19 cellular contexts compared by ENCODE assay signal in genomic region chr12:77679701-77680100, GRCh38.
DNase-seq lines count a peak whose midpoint lies in the region; ATAC-seq and TF ChIP-seq lines count a peak whose summit lies in the region.
"Had no signal": no experiment of that assay in that cellular context is flagged by ENCODE, and none has a peak within 500 bp of the region (broad histone marks: within the 10 kb centered on the region; RNA-seq: fewer than 3 reads in every experiment).

No MANE protein-coding gene starts in this region.

- H2BK120ac ChIP-seq in neuronal stem cell (ENCODE audit: low read depth, low read length), result no peak overlapping the region

- no peak overlapping the region for H2AK5ac ChIP-seq in neuronal stem cell (ENCODE audit: low read depth, low read length)

- no peak overlapping the region for H3K18ac ChIP-seq in neuronal stem cell (ENCODE audit: low read length)

- no peak overlapping the region for H3K4me3 Mint-ChIP-seq in MCF 10A (ENCODE audit: unreplicated experiment)
- H3K4me3 Mint-ChIP-seq: CD4-positive, alpha-beta memory T cell had no signal

- no peaks in the 10 kb centered on the region for H3K27me3 Mint-ChIP-seq in MCF 10A (ENCODE audit: insufficient read depth, unreplicated experiment)
- H3K27me3 Mint-ChIP-seq: CD4-positive, alpha-beta memory T cell had no signal

- no peaks in the 10 kb centered on the region for H3K27me3 ChIP-seq in BLaER1 treated with 17β-estradiol and CSF1 and Interleukin-3, amounts not matched to agents 10 nM and 100 nM
- no peaks in the 10 kb centered on the region for H3K27me3 ChIP-seq in neuronal stem cell (ENCODE audit: control insufficient read depth in 3 of 3, insufficient read depth in 3 of 3, low read depth in 1 of 3, low read length in 3 of 3)
- H3K27me3 ChIP-seq: BE2C had no signal

- H4K8ac ChIP-seq in neuronal stem cell (ENCODE audit: low read depth, low read length), result no peak overlapping the region

- no peaks in the 10 kb centered on the region for H3K36me3 Mint-ChIP-seq in MCF 10A (ENCODE audit: insufficient read depth, unreplicated experiment)
- H3K36me3 Mint-ChIP-seq: CD4-positive, alpha-beta memory T cell had no signal

- peak; percentile 89 for DNase-seq in NCI-H446 treated with DMSO at 0.1 percent for 48 hours (lab: John Stamatoyannopoulos, UW)
- peak; percentile 19 for DNase-seq in choroid plexus epithelial cell (ENCODE audit: low read depth)
- peak; percentile 8 for DNase-seq in neuronal stem cell (ENCODE audit: low spot score)
- no peak for DNase-seq in NCI-H226
- DNase-seq in MCF 10A (ENCODE audit: unreplicated experiment), result no peak
- no peak for DNase-seq in stimulated activated CD4-positive, alpha-beta T cell treated with anti-CD3 and anti-CD28 coated beads, Interleukin-15, amount 100 ng/mL, for 24 hours
- DNase-seq: BE2C; Calu3; CD4-positive, alpha-beta memory T cell; EL; GM23248; NCI-H1092; NCI-H1436 treated with DMSO at 0.1 percent for 48 hours; NCI-H2029; Right ventricle myocardium superior had no signal

- peaks cover 0 to 10% (median 5%) of the 10 kb centered on the region in 10 experiments; a peak in 7 of 20 replicates for H3K4me1 ChIP-seq in BLaER1 treated with 17β-estradiol and CSF1 and Interleukin-3, amounts not matched to agents 10 nM and 100 nM
- H3K4me1 ChIP-seq in neuronal stem cell (ENCODE audit: control insufficient read depth in 2 of 2, insufficient read depth in 1 of 2, low read depth in 1 of 2, low read length in 2 of 2), result peaks cover 0 to 2% of the 10 kb centered on the region in 2 donors
- H3K4me1 ChIP-seq: BE2C had no signal

- no peaks in the 10 kb centered on the region for H3K9me3 Mint-ChIP-seq in MCF 10A (ENCODE audit: unreplicated experiment)

- no peaks in the 10 kb centered on the region for H3K36me3 ChIP-seq in BLaER1 treated with 17β-estradiol and CSF1 and Interleukin-3, amounts not matched to agents 10 nM and 100 nM
- H3K36me3 ChIP-seq in neuronal stem cell (replicated peaks in 1 of 2; ENCODE audit: control insufficient read depth in 2 of 2, insufficient read depth in 2 of 2, low read length in 2 of 2), result no peaks in the 10 kb centered on the region
- H3K36me3 ChIP-seq: BE2C had no signal

- intact Hi-C loops in MCF 10A (cut with micrococcal nuclease), result no loop called here

- H3K14ac ChIP-seq in neuronal stem cell (ENCODE audit: low read length), result no peak overlapping the region

- no peaks in the 10 kb centered on the region for H3K79me1 ChIP-seq in neuronal stem cell (ENCODE audit: low read depth, low read length)

- no peak overlapping the region for H3K27ac Mint-ChIP-seq in MCF 10A (ENCODE audit: low read depth, unreplicated experiment)
- H3K27ac Mint-ChIP-seq: CD4-positive, alpha-beta memory T cell had no signal

- H3K4ac ChIP-seq in neuronal stem cell (ENCODE audit: low read length), result no peak overlapping the region

- no TSS peak for BruUV-seq in MCF 10A (replicated peaks; lab: Mats Ljungman, UMichigan)

- no peak overlapping the region for H2BK5ac ChIP-seq in neuronal stem cell (ENCODE audit: low read length)

- no peaks in the 10 kb centered on the region for H3K4me1 Mint-ChIP-seq in MCF 10A (ENCODE audit: insufficient read depth, unreplicated experiment)
- H3K4me1 Mint-ChIP-seq: CD4-positive, alpha-beta memory T cell had no signal

- CTCF ChIA-PET in MCF 10A (lab: Yijun Ruan, JAX), result interaction anchor here (0.8 to 2.1 kb wide), 3 partner anchors 64 to 726 kb away, joined by 3 to 4 read pairs (median 3); no protein-coding TSS in a partner anchor

- no peaks in the 10 kb centered on the region for H3K9me3 ChIP-seq in BLaER1 treated with 17β-estradiol and CSF1 and Interleukin-3, amounts not matched to agents 10 nM and 100 nM (replicated peaks in 1 of 11)
- no peaks in the 10 kb centered on the region for H3K9me3 ChIP-seq in neuronal stem cell (replicated peaks in 1 of 2; ENCODE audit: control insufficient read depth in 2 of 2, insufficient read depth in 1 of 2, low read depth in 1 of 2, low read length in 2 of 2)
- H3K9me3 ChIP-seq: BE2C had no signal

- POLR2A ChIA-PET in MCF 10A (lab: Yijun Ruan, JAX), result interaction anchor here (0.6 kb wide), 1 partner anchor 555 kb away, joined by 3 read pairs; no protein-coding TSS in a partner anchor

- no peak overlapping the region for H4K91ac ChIP-seq in neuronal stem cell (ENCODE audit: low read depth, low read length, poor library complexity)

- no peak overlapping the region for H3K27ac ChIP-seq in BLaER1 treated with 17β-estradiol and CSF1 and Interleukin-3, amounts not matched to agents 10 nM and 100 nM
- no peak overlapping the region for H3K27ac ChIP-seq in neuronal stem cell (replicated peaks; ENCODE audit: low read length)
- H3K27ac ChIP-seq: GM23248, KMS-11 had no signal

- no peak overlapping the region for H2AFZ ChIP-seq in neuronal stem cell (ENCODE audit: low read length)
- H2AFZ ChIP-seq: GM23248 had no signal

- H3K23ac ChIP-seq in neuronal stem cell (ENCODE audit: low read depth, low read length, poor library complexity), result no peak overlapping the region

- no CpG with 5 or more reads among the region's 8 CpGs for WGBS in neuronal stem cell (ENCODE audit: extremely low coverage in 2 of 2, insufficient read length in 2 of 2, insufficient replicate concordance in 1 of 2), 2 donors

- H3K4me3 ChIP-seq in BLaER1 treated with 17β-estradiol and CSF1 and Interleukin-3, amounts not matched to agents 10 nM and 100 nM, result no peak overlapping the region
- H3K4me3 ChIP-seq in choroid plexus epithelial cell (ENCODE audit: low read depth, low read length), result no peak overlapping the region
- no peak overlapping the region for H3K4me3 ChIP-seq in neuronal stem cell (ENCODE audit: low read length in 2 of 2)
- H3K4me3 ChIP-seq: GM12878, GM23248 had no signal

- H3K4me2 ChIP-seq in BLaER1 treated with 17β-estradiol and CSF1 and Interleukin-3, amounts not matched to agents 10 nM and 100 nM, result peak overlapping the region in 6 of 11 experiments; percentile 7 to 23 (median 19); a peak in 5 of 22 replicates
- H3K4me2 ChIP-seq in neuronal stem cell (ENCODE audit: insufficient read depth, low read length, poor library complexity, severe bottlenecking), result no peak overlapping the region
- H3K4me2 ChIP-seq: KMS-11 had no signal

- TF ChIP-seq CTCF in choroid plexus epithelial cell (conservative IDR thresholded peaks at IDR 0.05; ENCODE audit: low read depth, low read length), result no peak
- no peak for TF ChIP-seq CTCF in MCF 10A (IDR thresholded peaks at IDR 0.05; ENCODE audit: unreplicated experiment)

- no peak overlapping the region for H2BK15ac ChIP-seq in neuronal stem cell (ENCODE audit: low read length)

- ATAC-seq in GM21529 (IDR thresholded peaks at IDR 0.05; ENCODE audit: unreplicated experiment), result no peak
- ATAC-seq: GM12878 had no signal

- H2BK12ac ChIP-seq in neuronal stem cell (ENCODE audit: low read length), result no peak overlapping the region

- H3K9ac ChIP-seq in BLaER1 treated with 17β-estradiol and CSF1 and Interleukin-3, amounts not matched to agents 10 nM and 100 nM, result no peak overlapping the region
- H3K9ac ChIP-seq in neuronal stem cell (ENCODE audit: low read depth, low read length, poor library complexity), result no peak overlapping the region
- H3K9ac ChIP-seq: GM23248, KMS-11 had no signal

- no peaks in the 10 kb centered on the region for H4K20me1 ChIP-seq in BLaER1 treated with 17β-estradiol and CSF1 and Interleukin-3, amounts not matched to agents 10 nM and 100 nM

Comparison
In these comparisons a context has a peak if more than half of its experiments do, and no peak if none do; other contexts are left out.
1. DNase-seq: peak in NCI-H446 treated with DMSO at 0.1 percent for 48 hours (single experiment), choroid plexus epithelial cell (single experiment) and neuronal stem cell (single experiment); none in NCI-H226 (single experiment), MCF 10A (single experiment) and stimulated activated CD4-positive, alpha-beta T cell treated with anti-CD3 and anti-CD28 coated beads, Interleukin-15, amount 100 ng/mL, for 24 hours (single experiment).